In genomic region chr11:66820921-66821320, GRCh38 we compare ENCODE assay signal across 27 cellular contexts.
"Had no signal": no experiment of that assay in that cellular context is flagged by ENCODE, and none has a peak within 500 bp of the region (broad histone marks: within the 10 kb centered on the region; RNA-seq: fewer than 3 reads in every experiment).

No MANE protein-coding gene starts in this region.

- H3K4me3 ChIP-seq: neural progenitor cell, ovary, psoas muscle, right lobe of liver, sigmoid colon, spleen, suprapubic skin, testis, tibial artery, transverse colon, upper lobe of right lung, uterus had no signal

- DNase-seq: natural killer cell; occipital lobe; ovary; posterior cingulate gyrus; psoas muscle; right cardiac atrium; right lobe of liver; sigmoid colon; small intestine; spleen; stimulated activated CD4-positive, alpha-beta T cell treated with anti-CD3 and anti-CD28 coated beads, Interleukin-12 subunit alpha, Interleukin-12 subunit beta, amount 100 ng/mL, for 4 hours; stimulated activated CD4-positive, alpha-beta T cell treated with anti-CD3 and anti-CD28 coated beads, Interleukin-1b, Interleukin-23, amount 100 ng/mL, for 48 hours; stimulated activated CD4-positive, alpha-beta T cell treated with anti-CD3 and anti-CD28 coated beads, Interleukin-4, amount 100 ng/mL, for 1 hour; stimulated activated CD4-positive, alpha-beta T cell treated with anti-CD3 and anti-CD28 coated beads, Interleukin-4, amount 100 ng/mL, for 4 hours; stimulated activated CD8-positive, alpha-beta memory T cell treated with anti-CD3 and anti-CD28 coated beads, Interleukin-4, amount 100 ng/mL, for 48 hours; stimulated activated naive CD4-positive, alpha-beta T cell; stimulated activated naive CD8-positive, alpha-beta T cell treated with anti-CD3 and anti-CD28 coated beads, Interleukin-15, amount 100 ng/mL, for 72 hours; stimulated activated naive CD8-positive, alpha-beta T cell treated with anti-CD3 and anti-CD28 coated beads, Interleukin-15, Interleukin-2, amounts not matched to agents 100 U/mL and 50 U/mL, for 24 hours; substantia nigra; testis; tibial artery; transverse colon; upper lobe of right lung; uterus had no signal

- H3K79me2 ChIP-seq: parathyroid adenoma had no signal

- H3K9me3 ChIP-seq: ovary, psoas muscle, right lobe of liver, sigmoid colon, spleen, suprapubic skin, testis, tibial artery, transverse colon, upper lobe of right lung, uterus had no signal

- H3K36me3 ChIP-seq: neural progenitor cell, ovary, right lobe of liver, sigmoid colon, spleen, transverse colon, upper lobe of right lung, uterus had no signal

- H3K9ac ChIP-seq: neural progenitor cell, parathyroid adenoma had no signal

- H3K27me3 ChIP-seq: neural progenitor cell, ovary, right lobe of liver, sigmoid colon, spleen, suprapubic skin, testis, tibial artery, transverse colon, upper lobe of right lung, uterus had no signal

- H3K27ac ChIP-seq: ovary, parathyroid adenoma, psoas muscle, right lobe of liver, sigmoid colon, spleen, suprapubic skin, testis, tibial artery, transverse colon, upper lobe of right lung, uterus had no signal

- H2AFZ ChIP-seq: neural progenitor cell, parathyroid adenoma had no signal

- H3K4me1 ChIP-seq: parathyroid adenoma, psoas muscle, right lobe of liver, sigmoid colon, spleen, suprapubic skin, testis, tibial artery, transverse colon, upper lobe of right lung, uterus had no signal

- H3K4me2 ChIP-seq: neural progenitor cell had no signal
